Comparison of ENCODE assay signal across 17 cellular contexts in the genomic region with DNA sequence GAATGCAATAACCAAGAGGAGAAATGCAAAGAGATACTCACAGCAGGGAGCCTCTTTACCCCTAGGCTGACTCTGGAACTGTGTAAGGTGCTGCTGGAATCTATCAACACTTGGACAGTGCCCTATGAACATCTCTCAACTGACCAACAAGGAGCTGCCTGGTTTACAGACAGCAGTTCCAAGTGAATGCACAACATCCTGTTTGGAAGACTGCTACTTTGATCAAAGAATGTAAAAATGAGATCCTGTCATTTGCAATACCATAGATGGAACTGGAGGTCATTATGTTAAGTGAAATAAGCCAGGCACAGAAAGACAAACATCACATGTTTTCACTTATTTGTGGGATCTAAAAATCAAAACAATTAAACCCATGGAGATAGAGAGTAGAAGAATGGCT.
"Had no signal": no experiment of that assay in that cellular context is flagged by ENCODE, and none has a peak within 500 bp of the region (broad histone marks: within the 10 kb centered on the region; RNA-seq: fewer than 3 reads in every experiment).

No MANE protein-coding gene starts in this region.

- H3K27ac ChIP-seq: esophagus squamous epithelium, gastroesophageal sphincter, heart right ventricle, neural progenitor cell, ovary, thoracic aorta had no signal

- DNase-seq: activated CD4-positive, alpha-beta T cell treated with anti-CD3 and anti-CD28 coated beads, Interleukin-2, amount 50 U/mL, for 48 hours; activated CD4-positive, CD25-positive, alpha-beta regulatory T cell treated with anti-CD3 and anti-CD28 coated beads, Interleukin-2, amount 50 U/mL, for 72 hours; activated naive CD4-positive, alpha-beta T cell treated with anti-CD3 and anti-CD28 coated beads for 36 hours; activated naive CD8-positive, alpha-beta T cell treated with anti-CD3 and anti-CD28 coated beads, Interleukin-2, amount 50 U/mL, for 24 hours; esophagus squamous epithelium; heart right ventricle; ovary; stimulated activated CD4-positive, alpha-beta T cell treated with anti-CD3 and anti-CD28 coated beads, Interleukin-12 subunit alpha, Interleukin-12 subunit beta, amount 100 ng/mL, for 4 hours; stimulated activated CD4-positive, alpha-beta T cell treated with anti-CD3 and anti-CD28 coated beads, Interleukin-2, amount 100 ng/mL, for 24 hours; T-helper 1 cell; T1000 had no signal

- H3K36me3 Mint-ChIP-seq: neural progenitor cell; stimulated activated effector memory CD8-positive, alpha-beta T cell treated with anti-CD3 and anti-CD28 coated beads, Interleukin-12 subunit alpha, Interleukin-12 subunit beta, amount 100 ng/mL, for 72 hours had no signal

- H3K4me1 Mint-ChIP-seq: activated naive CD8-positive, alpha-beta T cell treated with anti-CD3 and anti-CD28 coated beads, Interleukin-2, amount 50 U/mL, for 24 hours; neural progenitor cell; stimulated activated effector memory CD8-positive, alpha-beta T cell treated with anti-CD3 and anti-CD28 coated beads, Interleukin-12 subunit alpha, Interleukin-12 subunit beta, amount 100 ng/mL, for 72 hours had no signal

- H3K4me3 Mint-ChIP-seq: activated naive CD4-positive, alpha-beta T cell treated with anti-CD3 and anti-CD28 coated beads for 36 hours; activated naive CD8-positive, alpha-beta T cell treated with anti-CD3 and anti-CD28 coated beads, Interleukin-2, amount 50 U/mL, for 24 hours; neural progenitor cell; stimulated activated effector memory CD8-positive, alpha-beta T cell treated with anti-CD3 and anti-CD28 coated beads, Interleukin-12 subunit alpha, Interleukin-12 subunit beta, amount 100 ng/mL, for 72 hours had no signal

- ATAC-seq: activated naive CD8-positive, alpha-beta T cell treated with anti-CD3 and anti-CD28 coated beads, Interleukin-2, amount 50 U/mL, for 24 hours; gastroesophageal sphincter; heart right ventricle; left lobe of liver; stimulated activated effector memory CD8-positive, alpha-beta T cell treated with anti-CD3 and anti-CD28 coated beads, Interleukin-12 subunit alpha, Interleukin-12 subunit beta, amount 100 ng/mL, for 72 hours had no signal

- H3K9me3 Mint-ChIP-seq: activated naive CD4-positive, alpha-beta T cell treated with anti-CD3 and anti-CD28 coated beads for 36 hours; activated naive CD8-positive, alpha-beta T cell treated with anti-CD3 and anti-CD28 coated beads, Interleukin-2, amount 50 U/mL, for 24 hours; activated T-helper 2 cell treated with anti-CD3 and anti-CD28 coated beads, Interferon-gamma antibody, Interleukin-2, Interleukin-4, amounts not matched to agents 10 μg/mL and 5 μg/mL and 100 μg/mL, durations not matched to agents 14 hours and 24 hours and 36 hours; neural progenitor cell had no signal

- H3K4me3 ChIP-seq: esophagus squamous epithelium, gastroesophageal sphincter, heart right ventricle, neural progenitor cell, ovary, thoracic aorta had no signal

- H3K27me3 ChIP-seq: esophagus squamous epithelium, gastroesophageal sphincter, heart right ventricle, neural progenitor cell, ovary had no signal

- H3K27ac Mint-ChIP-seq: activated naive CD4-positive, alpha-beta T cell treated with anti-CD3 and anti-CD28 coated beads for 36 hours; activated naive CD8-positive, alpha-beta T cell treated with anti-CD3 and anti-CD28 coated beads, Interleukin-2, amount 50 U/mL, for 24 hours; activated T-helper 2 cell treated with anti-CD3 and anti-CD28 coated beads, Interferon-gamma antibody, Interleukin-2, Interleukin-4, amounts not matched to agents 10 μg/mL and 5 μg/mL and 100 μg/mL, durations not matched to agents 14 hours and 24 hours and 36 hours; neural progenitor cell; stimulated activated effector memory CD8-positive, alpha-beta T cell treated with anti-CD3 and anti-CD28 coated beads, Interleukin-12 subunit alpha, Interleukin-12 subunit beta, amount 100 ng/mL, for 72 hours had no signal
